Comparison of ENCODE assay signal across 8 cellular contexts in the genomic region with DNA sequence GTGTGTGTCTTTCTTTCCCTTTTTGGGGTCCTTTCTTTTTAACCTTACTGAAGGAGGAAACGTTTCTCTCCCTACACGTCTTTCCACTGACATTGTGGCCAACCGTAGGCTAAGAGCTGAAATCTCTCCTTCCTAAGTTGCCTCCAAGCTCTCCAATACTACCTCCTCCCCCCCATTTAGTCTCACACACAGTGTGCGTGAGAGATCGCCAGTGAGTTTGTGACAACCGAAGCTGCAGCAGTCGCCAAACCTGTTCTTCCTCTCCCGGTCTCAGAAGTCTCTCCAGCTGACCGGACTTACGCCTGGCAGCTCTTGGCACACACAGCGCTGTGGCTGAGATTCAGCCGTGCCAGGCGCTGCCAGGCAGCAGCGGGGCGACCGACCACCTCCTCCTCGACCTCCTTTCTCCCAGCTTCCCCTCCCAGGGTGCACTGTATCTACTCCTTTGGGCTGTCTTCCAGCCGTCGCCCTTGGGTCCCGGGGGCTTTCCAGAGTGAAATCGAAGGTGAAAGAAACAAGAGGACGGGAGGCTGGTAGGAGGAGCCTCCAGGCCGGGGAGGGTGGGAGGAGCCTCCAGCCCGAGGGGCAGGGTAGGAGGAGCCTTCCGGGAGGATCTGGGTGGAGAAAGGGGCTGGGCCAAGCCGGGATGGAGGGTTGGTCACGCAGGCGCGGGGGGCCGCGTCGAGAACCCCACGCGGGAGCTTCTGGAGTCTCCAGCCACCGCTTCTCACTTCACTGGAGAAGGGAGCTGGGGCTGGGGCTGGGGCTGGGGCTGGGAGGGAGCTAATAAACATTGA. TPM values are rescaled to one million over a fixed set of nuclear protein-coding genes. Genes with fewer than 3 reads are reported as not detected.
DNase-seq lines count a peak whose midpoint lies in the region; ATAC-seq lines count a peak whose summit lies in the region.

A gene (plus strand): TSS at position 684 of the 797 bp plus-strand sequence.

- peaks cover 9% of the 10 kb centered on the region for H3K27me3 ChIP-seq in HUES64 (ENCODE audit: insufficient read depth, low read length)

- peak; percentile 87 for ATAC-seq in GM21526 (IDR thresholded peaks at IDR 0.05; ENCODE audit: low FRiP score, unreplicated experiment)

- DNase-seq in D341Med (ENCODE audit: low spot score) = peak; percentile 94
- peak; percentile 93 for DNase-seq in OCI-M1 (lab: John Stamatoyannopoulos, UW)
- DNase-seq in activated T-cell treated with anti-CD3 and anti-CD28 coated beads for 48 hours (ENCODE audit: low read depth) = peak; percentile 87
- peak; percentile 85 for DNase-seq in epithelial cell of prostate (ENCODE audit: low read depth, low spot score)
- peak; percentile 95 for DNase-seq in mucosa of gallbladder (ENCODE audit: low spot score)
- DNase-seq in stimulated activated CD8-positive, alpha-beta memory T cell treated with anti-CD3 and anti-CD28 coated beads, Interleukin-4, amount 100 ng/mL, for 1 hour (ENCODE audit: low read depth in 2 of 2, low spot score in 1 of 2) = peak; percentile 71 to 78

- H3K4me3 ChIP-seq in HUES64 (ENCODE audit: low read length) = peak within 1 kb of the TSS; percentile 79

- 1% methylated on average over 35 of the region's 35 CpGs for WGBS in HUES64

- H3K27ac ChIP-seq in HUES64 (ENCODE audit: low read depth, low read length) (no peak within 1 kb of the TSS), epithelial cell of prostate (peak within 1 kb of the TSS; percentile 91)

- H3K9me3 ChIP-seq in HUES64 (ENCODE audit: insufficient read depth, low read depth, low read length) = no peaks in the 10 kb centered on the region

- peak within 1 kb of the TSS; percentile 61 for H3K9ac ChIP-seq in HUES64 (ENCODE audit: low read depth, low read length)

- H3K4me1 ChIP-seq in HUES64 (ENCODE audit: insufficient read depth, low read length) = peaks cover 12% of the 10 kb centered on the region

- peaks cover 2% of the 10 kb centered on the region; the same call in 1 of the 2 replicates for H3K36me3 ChIP-seq in HUES64 (ENCODE audit: insufficient read depth, low read length)

RNA-seq across cellular contexts. Expression of the gene that starts here (rescaled TPM):
- polyA plus RNA-seq in HUES64 (2013, experiment 1 of 2) = 2.9 TPM
- 5.1 TPM for polyA plus RNA-seq in HUES64 (2013, experiment 2 of 2)
- 41.3 TPM for total RNA-seq in mucosa of gallbladder
